ENCODE assay signal across 22 cellular contexts in the genomic region with DNA sequence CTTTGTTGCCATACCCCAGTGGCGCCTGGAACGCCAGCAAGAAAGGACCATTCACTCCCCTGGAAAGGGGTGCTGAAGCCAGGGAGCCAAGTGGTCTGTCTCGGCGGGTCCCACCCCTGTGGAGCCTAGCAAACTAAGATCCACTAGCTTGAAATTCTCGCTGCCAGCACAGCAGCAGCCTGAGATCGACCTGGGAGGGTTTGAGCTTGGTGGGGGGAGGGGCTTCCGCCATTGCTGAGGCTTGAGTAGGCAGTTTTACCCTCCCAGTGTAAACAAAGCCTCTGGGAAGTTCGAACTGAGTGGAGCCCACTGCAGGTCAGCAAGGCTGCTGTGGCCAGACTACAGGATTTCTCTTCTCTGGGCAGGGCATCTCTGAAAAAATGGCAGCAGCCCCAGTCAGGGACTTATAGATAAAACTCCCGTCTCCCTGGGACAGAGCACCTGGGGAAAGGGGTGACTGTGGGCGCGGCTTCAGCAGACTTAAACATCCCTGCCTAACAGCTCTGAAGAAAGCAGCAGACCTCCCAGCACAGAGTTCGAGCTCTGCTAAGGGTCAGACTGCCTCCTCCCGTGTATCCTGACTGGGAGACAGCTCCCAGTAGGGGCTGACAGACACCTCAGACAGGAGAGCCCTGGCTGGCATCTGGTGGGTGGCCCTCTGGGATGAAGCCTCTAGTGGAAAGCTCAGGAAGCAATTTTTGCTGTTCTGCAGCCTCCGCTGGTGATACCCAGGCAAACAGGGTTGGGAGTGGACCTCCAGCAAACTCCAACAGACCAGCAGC.
DNase-seq lines count a peak whose midpoint lies in the region; ATAC-seq, FAIRE-seq and TF ChIP-seq lines count a peak whose summit lies in the region.
"Had no signal": no experiment of that assay in that cellular context is flagged by ENCODE, and none has a peak within 500 bp of the region (broad histone marks: within the 10 kb centered on the region; RNA-seq: fewer than 3 reads in every experiment).

No MANE protein-coding gene starts in this region.

- no peak overlapping the region for H3K27ac ChIP-seq in HepG2 (ENCODE audit: extremely low read length, insufficient read depth, low read length)
- H3K27ac ChIP-seq in right lobe of liver: no peak overlapping the region
- H3K27ac ChIP-seq in PC-9: no peak overlapping the region
- no peak overlapping the region for H3K27ac ChIP-seq in iPS DF 6.9 (ENCODE audit: low read length)
- H3K27ac ChIP-seq: A549; BLaER1 treated with 17β-estradiol and CSF1 and Interleukin-3, amounts not matched to agents 10 nM and 100 nM had no signal

- H2AFZ ChIP-seq in HepG2 (ENCODE audit: low read length): no peak overlapping the region
- peak overlapping the region; percentile 56; the same call in 1 of the 2 replicates for H2AFZ ChIP-seq in PC-9

- no peaks in the 10 kb centered on the region for H3F3A ChIP-seq in PC-9 (ENCODE audit: insufficient read depth, low read depth)

- no peaks in the 10 kb centered on the region for H3K9me2 ChIP-seq in PC-9 (ENCODE audit: insufficient read depth)
- H3K9me2 ChIP-seq: SK-N-SH had no signal

- H3K27me3 ChIP-seq in HepG2 (ENCODE audit: control insufficient read depth in 1 of 2, insufficient read depth in 2 of 2, low read length in 2 of 2): no peaks in the 10 kb centered on the region
- H3K27me3 ChIP-seq in right lobe of liver: no peaks in the 10 kb centered on the region
- H3K27me3 ChIP-seq in PC-9 (ENCODE audit: insufficient read depth, low read depth): no peaks in the 10 kb centered on the region; the same call in 1 of the 2 replicates
- no peaks in the 10 kb centered on the region; the same call in 1 of the 2 replicates for H3K27me3 ChIP-seq in iPS DF 6.9 (ENCODE audit: control insufficient read depth, insufficient read depth, low read length)
- H3K27me3 ChIP-seq: BLaER1 treated with 17β-estradiol and CSF1 and Interleukin-3, amounts not matched to agents 10 nM and 100 nM had no signal

- POLR2A ChIA-PET in HepG2 (lab: Yijun Ruan, JAX): no interaction called here
- POLR2A ChIA-PET in PC-9 (lab: Charles Lee; ENCODE audit: unreplicated experiment): no interaction called here

- no peak overlapping the region for H3K4me3 Mint-ChIP-seq in CD14-positive monocyte
- H3K4me3 Mint-ChIP-seq: T-cell had no signal

- TF ChIP-seq EP300 in HepG2 (IDR thresholded peaks at IDR 0.05; ENCODE audit: low read depth in 2 of 2, low read length in 2 of 2) (no peak), HepG2 (CRISPR knock-in tag; IDR thresholded peaks at IDR 0.05; ENCODE audit: borderline replicate concordance) (no peak)

- intact Hi-C loops in HepG2 (cut with micrococcal nuclease; ENCODE audit: unreplicated experiment): no loop called here
- intact Hi-C loops in right lobe of liver (cut with DNase I): no loop called here
- intact Hi-C loops in PC-9 (cut with micrococcal nuclease; ENCODE audit: unreplicated experiment): no loop called here
- intact Hi-C loops in CD14-positive monocyte (cut with micrococcal nuclease): no loop called here
- intact Hi-C loops in head of caudate nucleus (cut with DNase I): no loop called here

- no peaks in the 10 kb centered on the region for H3K36me3 ChIP-seq in HepG2 (replicated peaks in 1 of 2; ENCODE audit: control insufficient read depth in 1 of 2, insufficient read depth in 2 of 2, low read length in 2 of 2)
- no peaks in the 10 kb centered on the region for H3K36me3 ChIP-seq in right lobe of liver
- H3K36me3 ChIP-seq in PC-9 (ENCODE audit: low read depth): no peaks in the 10 kb centered on the region
- H3K36me3 ChIP-seq in iPS DF 6.9 (ENCODE audit: control insufficient read depth, insufficient read depth, low read length): no peaks in the 10 kb centered on the region
- H3K36me3 ChIP-seq: BLaER1 treated with 17β-estradiol and CSF1 and Interleukin-3, amounts not matched to agents 10 nM and 100 nM; HAP-1 had no signal

- no peaks in the 10 kb centered on the region for H3K27me3 Mint-ChIP-seq in CD14-positive monocyte (ENCODE audit: low read depth in 3 of 3)

- no peak for FAIRE-seq in HepG2 (lab: Jason Lieb, UNC)
- FAIRE-seq: A549, GM12891, GM18507, RCC 7860 had no signal

- no peak for DNase-seq in HepG2 (ENCODE audit: low spot score)
- no peak for DNase-seq in right lobe of liver
- no peak for DNase-seq in PC-9
- DNase-seq in iPS DF 6.9 (ENCODE audit: low read depth, low spot score): peak; percentile 18
- no peak for DNase-seq in NCI-H2107 (lab: John Stamatoyannopoulos, UW)
- no peak for DNase-seq in CD14-positive monocyte (ENCODE audit: low spot score)
- no peak for DNase-seq in head of caudate nucleus
- DNase-seq: DMS79 treated with DMSO at 0.1 percent for 48 hours, GF-D8, KBM-7, NCI-H1436, NCI-H2081, NCI-H345, SK-N-SH, T-cell had no signal

- H3K27ac Mint-ChIP-seq in CD14-positive monocyte: no peak overlapping the region
- H3K27ac Mint-ChIP-seq: T-cell had no signal

- H3K9me3 ChIP-seq in HepG2 (ENCODE audit: low read length) (no peaks in the 10 kb centered on the region), right lobe of liver (no peaks in the 10 kb centered on the region), PC-9 (ENCODE audit: insufficient read depth, low read depth) (no peaks in the 10 kb centered on the region), iPS DF 6.9 (ENCODE audit: control insufficient read depth, insufficient read depth, low read length) (no peaks in the 10 kb centered on the region)
- H3K9me3 ChIP-seq: A549; BLaER1 treated with 17β-estradiol and CSF1 and Interleukin-3, amounts not matched to agents 10 nM and 100 nM; HAP-1; SK-N-SH had no signal

- H3K4me1 ChIP-seq in HepG2 (ENCODE audit: insufficient read depth, low read length): no peaks in the 10 kb centered on the region
- no peaks in the 10 kb centered on the region for H3K4me1 ChIP-seq in right lobe of liver
- H3K4me1 ChIP-seq in PC-9 (replicated peaks; ENCODE audit: insufficient read depth): no peaks in the 10 kb centered on the region
- H3K4me1 ChIP-seq in iPS DF 6.9 (ENCODE audit: control insufficient read depth, insufficient read depth, low read length): peaks cover 3% of the 10 kb centered on the region; the same call in 1 of the 2 replicates
- H3K4me1 ChIP-seq: A549; BLaER1 treated with 17β-estradiol and CSF1 and Interleukin-3, amounts not matched to agents 10 nM and 100 nM; HAP-1 had no signal

- no peak for TF ChIP-seq RAD21 in HepG2 (CRISPR knock-in tag; IDR thresholded peaks at IDR 0.05)

- CTCF ChIA-PET in HepG2 (lab: Yijun Ruan, JAX; ENCODE audit: low intra/inter-chr PET ratio, low total read pairs): no interaction called here
- CTCF ChIA-PET in PC-9 (lab: Charles Lee): no interaction called here

- in situ Hi-C loops in HepG2 (cut with HindIII; ENCODE audit: extremely low pct_ligation_motif_present, low pct_unique_long_range_greater_than_20kb): no loop called here

- TF ChIP-seq POLR2A in HepG2 (IDR thresholded peaks at IDR 0.05; ENCODE audit: insufficient read depth in 1 of 2, low read depth in 2 of 2, low read length in 2 of 2) (no peak), right lobe of liver (IDR thresholded peaks at IDR 0.05) (no peak)

- H3K36me3 Mint-ChIP-seq in CD14-positive monocyte: no peaks in the 10 kb centered on the region
- H3K36me3 Mint-ChIP-seq: T-cell had no signal

- H3K4me3 ChIP-seq in HepG2 (replicated peaks in 1 of 3; ENCODE audit: insufficient read depth in 1 of 3, low read depth in 2 of 3, low read length in 3 of 3) (no peak overlapping the region), right lobe of liver (no peak overlapping the region), PC-9 (peak overlapping the region; percentile 5; the same call in 1 of the 2 replicates), iPS DF 6.9 (ENCODE audit: low read length) (no peak overlapping the region)
- H3K4me3 ChIP-seq: A549; BLaER1 treated with 17β-estradiol and CSF1 and Interleukin-3, amounts not matched to agents 10 nM and 100 nM; HAP-1 had no signal

- 22% methylated on average over 5 of the region's 14 CpGs for WGBS in HepG2 (ENCODE audit: low lambda C conversion rate)
- WGBS in right lobe of liver (ENCODE audit: insufficient coverage, low coverage, low lambda C conversion rate, missing lambda C conversion rate): 69% methylated on average over 5 of the region's 14 CpGs
- WGBS in iPS DF 6.9 (ENCODE audit: insufficient coverage, insufficient read length): no CpG with 5 or more reads among the region's 14 CpGs

- no TSS peak for BruUV-seq in HepG2 (replicated peaks; lab: Mats Ljungman, UMichigan)
- no TSS peak for BruUV-seq in PC-9 (replicated peaks; lab: Mats Ljungman, UMichigan)

- no peak for TF ChIP-seq CTCF in HepG2 (CRISPR knock-in tag; IDR thresholded peaks at IDR 0.05)
- no peak for TF ChIP-seq CTCF in right lobe of liver (IDR thresholded peaks at IDR 0.05)
- no peak for TF ChIP-seq CTCF in PC-9 (conservative IDR thresholded peaks at IDR 0.05)
- no peak for TF ChIP-seq CTCF in CD14-positive monocyte (IDR thresholded peaks at IDR 0.05)

- H3K4me1 Mint-ChIP-seq in CD14-positive monocyte: no peaks in the 10 kb centered on the region
- H3K4me1 Mint-ChIP-seq: T-cell had no signal

- peak; percentile 49 for ATAC-seq in HepG2
- ATAC-seq in right lobe of liver: no peak
- ATAC-seq in GM19351 (IDR thresholded peaks at IDR 0.05; ENCODE audit: unreplicated experiment): no peak
- ATAC-seq: A549, T-cell had no signal

- no peak overlapping the region for H3K9ac ChIP-seq in HepG2 (ENCODE audit: insufficient read depth, low read depth, low read length)
- H3K9ac ChIP-seq: BLaER1 treated with 17β-estradiol and CSF1 and Interleukin-3, amounts not matched to agents 10 nM and 100 nM; SK-N-SH had no signal

- peaks cover 1 to 11% (median 9%) of the 10 kb centered on the region in 7 donors for H3K9me3 Mint-ChIP-seq in CD14-positive monocyte
- H3K9me3 Mint-ChIP-seq: T-cell had no signal

- H3K79me2 ChIP-seq in HepG2 (ENCODE audit: insufficient read depth, low read length) (no peaks in the 10 kb centered on the region), PC-9 (ENCODE audit: low read depth) (no peaks in the 10 kb centered on the region)

- no peaks in the 10 kb centered on the region for H4K20me1 ChIP-seq in HepG2 (ENCODE audit: insufficient read depth, low read length)
- H4K20me1 ChIP-seq in PC-9 (ENCODE audit: insufficient read depth): no peaks in the 10 kb centered on the region
- H4K20me1 ChIP-seq: BLaER1 treated with 17β-estradiol and CSF1 and Interleukin-3, amounts not matched to agents 10 nM and 100 nM had no signal

- H3K4me2 ChIP-seq in HepG2 (ENCODE audit: low read depth, low read length) (no peak overlapping the region; the same call in 1 of the 2 replicates), PC-9 (peak overlapping the region; percentile 43)
- H3K4me2 ChIP-seq: A549; BLaER1 treated with 17β-estradiol and CSF1 and Interleukin-3, amounts not matched to agents 10 nM and 100 nM; SK-N-SH had no signal
